ENCODE assay signal across 24 cellular contexts in the genomic region with DNA sequence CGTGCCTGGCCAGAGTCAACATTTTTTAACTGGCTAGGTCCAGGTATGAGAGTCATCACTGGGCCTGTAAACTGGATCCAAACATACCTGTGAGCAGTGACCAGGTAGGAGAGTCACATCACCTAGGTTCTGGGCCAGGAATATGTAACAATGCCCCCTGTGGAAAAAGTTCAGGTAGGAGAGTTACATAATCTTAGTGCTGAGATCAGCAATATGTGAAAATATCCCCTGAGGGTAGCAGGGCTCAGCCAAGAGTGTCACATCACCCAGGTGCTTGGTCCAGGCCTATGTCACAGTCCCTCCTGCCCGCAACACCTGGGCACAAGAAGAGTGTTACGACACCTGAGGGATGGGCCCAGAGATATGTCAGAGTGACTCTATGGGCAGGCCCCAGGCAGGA.
DNase-seq lines count a peak whose midpoint lies in the region; ATAC-seq, FAIRE-seq and TF ChIP-seq lines count a peak whose summit lies in the region.
"Had no signal": no experiment of that assay in that cellular context is flagged by ENCODE, and none has a peak within 500 bp of the region (broad histone marks: within the 10 kb centered on the region; RNA-seq: fewer than 3 reads in every experiment).

No MANE protein-coding gene starts in this region.

- H3K36me3 ChIP-seq in HepG2 (replicated peaks in 1 of 2; ENCODE audit: control insufficient read depth in 1 of 2, insufficient read depth in 2 of 2, low read length in 2 of 2): no peaks in the 10 kb centered on the region
- H3K36me3 ChIP-seq in right lobe of liver: no peaks in the 10 kb centered on the region
- no peaks in the 10 kb centered on the region for H3K36me3 ChIP-seq in HUES48 (ENCODE audit: control insufficient read depth, insufficient read depth, low read length)
- H3K36me3 ChIP-seq in esophagus squamous epithelium: no peaks in the 10 kb centered on the region
- no peaks in the 10 kb centered on the region for H3K36me3 ChIP-seq in CD4-positive, alpha-beta memory T cell (ENCODE audit: insufficient read depth, low read length)
- H3K36me3 ChIP-seq: BE2C, BLaER1 had no signal

- no peaks in the 10 kb centered on the region for H3K27me3 ChIP-seq in HepG2 (ENCODE audit: control insufficient read depth in 1 of 2, insufficient read depth in 2 of 2, low read length in 2 of 2)
- no peaks in the 10 kb centered on the region for H3K27me3 ChIP-seq in right lobe of liver
- H3K27me3 ChIP-seq in HUES48 (ENCODE audit: control insufficient read depth, insufficient read depth, low read length): no peaks in the 10 kb centered on the region
- H3K27me3 ChIP-seq in esophagus squamous epithelium: no peaks in the 10 kb centered on the region
- H3K27me3 ChIP-seq in CD4-positive, alpha-beta memory T cell (ENCODE audit: insufficient read depth, low read length): no peaks in the 10 kb centered on the region
- H3K27me3 ChIP-seq: BE2C, BLaER1 had no signal

- H3K4me1 Mint-ChIP-seq in CD4-positive, alpha-beta memory T cell: no peaks in the 10 kb centered on the region
- H3K4me1 Mint-ChIP-seq: CD14-positive monocyte; CD4-positive, CD25-positive, alpha-beta regulatory T cell had no signal

- in situ Hi-C loops in HepG2 (cut with HindIII; ENCODE audit: extremely low pct_ligation_motif_present, low pct_unique_long_range_greater_than_20kb): no loop called here

- no peaks in the 10 kb centered on the region for H3K79me2 ChIP-seq in HepG2 (ENCODE audit: insufficient read depth, low read length)

- H3K27me3 Mint-ChIP-seq in CD4-positive, alpha-beta memory T cell: no peaks in the 10 kb centered on the region
- H3K27me3 Mint-ChIP-seq: CD4-positive, CD25-positive, alpha-beta regulatory T cell had no signal

- TF ChIP-seq EP300 in HepG2 (IDR thresholded peaks at IDR 0.05; ENCODE audit: low read depth in 2 of 2, low read length in 2 of 2) (no peak), HepG2 (CRISPR knock-in tag; IDR thresholded peaks at IDR 0.05; ENCODE audit: borderline replicate concordance) (no peak)

- H3K9me3 Mint-ChIP-seq in CD4-positive, alpha-beta memory T cell: peaks cover 9 to 44% (median 26%) of the 10 kb centered on the region in 8 donors

- CTCF ChIA-PET in HepG2 (lab: Yijun Ruan, JAX; ENCODE audit: low intra/inter-chr PET ratio, low total read pairs): no interaction called here
- CTCF ChIA-PET in CD4-positive, alpha-beta memory T cell (lab: Charles Lee; ENCODE audit: partially characterized antibody): no interaction called here

- H3K9me3 ChIP-seq in HepG2 (ENCODE audit: low read length) (peaks cover 99% of the 10 kb centered on the region), right lobe of liver (no peaks in the 10 kb centered on the region), HUES48 (ENCODE audit: control insufficient read depth, insufficient read depth, low read length) (peaks cover 98% of the 10 kb centered on the region), esophagus squamous epithelium (no peaks in the 10 kb centered on the region)
- H3K9me3 ChIP-seq in CD4-positive, alpha-beta memory T cell (ENCODE audit: control insufficient read depth in 1 of 2, low read length in 2 of 2): peaks cover 0 to 16% of the 10 kb centered on the region in 2 donors
- H3K9me3 ChIP-seq: BLaER1, Caco-2 had no signal

- H3K9ac ChIP-seq in HepG2 (ENCODE audit: insufficient read depth, low read depth, low read length) (no peak overlapping the region), HUES48 (ENCODE audit: low read depth, low read length) (no peak overlapping the region)
- H3K9ac ChIP-seq: BLaER1 had no signal

- intact Hi-C loops in HepG2 (cut with micrococcal nuclease; ENCODE audit: unreplicated experiment): no loop called here
- intact Hi-C loops in right lobe of liver (cut with DNase I): no loop called here
- intact Hi-C loops in esophagus squamous epithelium (cut with DNase I): no loop called here
- intact Hi-C loops in CD4-positive, alpha-beta memory T cell (cut with micrococcal nuclease): no loop called here

- TF ChIP-seq RAD21 in HepG2 (CRISPR knock-in tag; IDR thresholded peaks at IDR 0.05): no peak

- no peak for FAIRE-seq in HepG2 (lab: Jason Lieb, UNC)
- FAIRE-seq: D721Med, G401.6, GM12891, GM19239 had no signal

- no peak overlapping the region for H3K4me2 ChIP-seq in HepG2 (ENCODE audit: low read depth, low read length)
- H3K4me2 ChIP-seq: BLaER1 had no signal

- 63% methylated on average over 3 of the region's 3 CpGs for WGBS in HepG2 (ENCODE audit: low lambda C conversion rate)
- WGBS in right lobe of liver (ENCODE audit: insufficient coverage, low coverage, low lambda C conversion rate, missing lambda C conversion rate): 70% methylated on average over 1 of the region's 3 CpGs
- WGBS in esophagus squamous epithelium, 2 donors: 79% methylated on average over 1 of the region's 3 CpGs; no CpG with 5 or more reads in 1 of the 2 donors

- H2AFZ ChIP-seq in HepG2 (ENCODE audit: low read length): no peak overlapping the region

- no peak overlapping the region for H3K27ac Mint-ChIP-seq in CD4-positive, alpha-beta memory T cell
- H3K27ac Mint-ChIP-seq: CD14-positive monocyte; CD4-positive, CD25-positive, alpha-beta regulatory T cell; CD8-positive, alpha-beta T cell had no signal

- no peak overlapping the region for H3K4me3 ChIP-seq in HepG2 (replicated peaks in 1 of 3; ENCODE audit: insufficient read depth in 1 of 3, low read depth in 2 of 3, low read length in 3 of 3)
- H3K4me3 ChIP-seq in right lobe of liver: no peak overlapping the region
- H3K4me3 ChIP-seq in HUES48 (ENCODE audit: low read depth, low read length): peak overlapping the region; percentile 17; the same call in 1 of the 2 replicates
- no peak overlapping the region for H3K4me3 ChIP-seq in esophagus squamous epithelium
- no peak overlapping the region for H3K4me3 ChIP-seq in CD4-positive, alpha-beta memory T cell (ENCODE audit: low read length in 2 of 2)
- H3K4me3 ChIP-seq: BLaER1 had no signal

- TF ChIP-seq POLR2A in HepG2 (IDR thresholded peaks at IDR 0.05; ENCODE audit: insufficient read depth in 1 of 2, low read depth in 2 of 2, low read length in 2 of 2) (no peak), right lobe of liver (IDR thresholded peaks at IDR 0.05) (no peak), esophagus squamous epithelium (IDR thresholded peaks at IDR 0.05) (no peak)

- ATAC-seq in HepG2: no peak
- no peak for ATAC-seq in right lobe of liver
- no peak for ATAC-seq in GM21367 (IDR thresholded peaks at IDR 0.05; ENCODE audit: unreplicated experiment)
- no peak for ATAC-seq in HG02884 (IDR thresholded peaks at IDR 0.05; ENCODE audit: unreplicated experiment)
- ATAC-seq: CD8-positive, alpha-beta T cell had no signal

- POLR2A ChIA-PET in HepG2 (lab: Yijun Ruan, JAX): no interaction called here
- POLR2A ChIA-PET in CD4-positive, alpha-beta memory T cell (lab: Charles Lee; ENCODE audit: partially characterized antibody): no interaction called here

- TF ChIP-seq CTCF in HepG2 (CRISPR knock-in tag; IDR thresholded peaks at IDR 0.05): no peak
- no peak for TF ChIP-seq CTCF in right lobe of liver (IDR thresholded peaks at IDR 0.05)
- no peak for TF ChIP-seq CTCF in esophagus squamous epithelium (IDR thresholded peaks at IDR 0.05)

- H3K36me3 Mint-ChIP-seq in CD4-positive, alpha-beta memory T cell: no peaks in the 10 kb centered on the region
- H3K36me3 Mint-ChIP-seq: CD14-positive monocyte; CD4-positive, CD25-positive, alpha-beta regulatory T cell; CD8-positive, alpha-beta T cell had no signal

- H3K27ac ChIP-seq in HepG2 (ENCODE audit: extremely low read length, insufficient read depth, low read length) (no peak overlapping the region), right lobe of liver (no peak overlapping the region), HUES48 (ENCODE audit: low read depth, low read length) (no peak overlapping the region), epithelial cell of prostate (peak overlapping the region; percentile 44), esophagus squamous epithelium (peak overlapping the region in 3 of 4 donors; percentile 27 to 74 (median 66))
- H3K27ac ChIP-seq in CD4-positive, alpha-beta memory T cell (ENCODE audit: low read depth, low read length): no peak overlapping the region
- H3K27ac ChIP-seq: 22Rv1, BLaER1 had no signal

- no TSS peak for BruUV-seq in HepG2 (replicated peaks; lab: Mats Ljungman, UMichigan)

- DNase-seq in HepG2 (ENCODE audit: low spot score) (no peak), right lobe of liver (no peak), epithelial cell of prostate (ENCODE audit: low read depth, low spot score) (no peak), esophagus squamous epithelium (lab: John Stamatoyannopoulos, UW) (no peak)
- no peak for DNase-seq in CD4-positive, alpha-beta memory T cell
- DNase-seq: ACHN; BE2C; C1 segment of cervical spinal cord; Caco-2; Calu3; CD4-positive, CD25-positive, alpha-beta regulatory T cell; CD8-positive, alpha-beta T cell; DMS79 treated with DMSO at 0.1 percent for 48 hours; GF-D8 had no signal

- no peak overlapping the region for H3K4me3 Mint-ChIP-seq in CD4-positive, alpha-beta memory T cell
- H3K4me3 Mint-ChIP-seq: CD14-positive monocyte; CD8-positive, alpha-beta T cell had no signal

- H3K4me1 ChIP-seq in HepG2 (ENCODE audit: insufficient read depth, low read length) (no peaks in the 10 kb centered on the region), right lobe of liver (no peaks in the 10 kb centered on the region), HUES48 (ENCODE audit: control insufficient read depth, insufficient read depth, low read length) (no peaks in the 10 kb centered on the region), esophagus squamous epithelium (peaks cover 0 to 22% (median 0%) of the 10 kb centered on the region in 3 donors)
- H3K4me1 ChIP-seq in CD4-positive, alpha-beta memory T cell (ENCODE audit: insufficient read depth, low read length): no peaks in the 10 kb centered on the region
- H3K4me1 ChIP-seq: BE2C, Caco-2 had no signal

- H4K20me1 ChIP-seq in HepG2 (ENCODE audit: insufficient read depth, low read length): no peaks in the 10 kb centered on the region
- H4K20me1 ChIP-seq: BLaER1 had no signal

TF ChIP-seq in HepG2, 621 proteins besides CTCF, POLR2A, EP300 and RAD21 (continues in another document):
- TF ChIP-seq, protein P1, sequence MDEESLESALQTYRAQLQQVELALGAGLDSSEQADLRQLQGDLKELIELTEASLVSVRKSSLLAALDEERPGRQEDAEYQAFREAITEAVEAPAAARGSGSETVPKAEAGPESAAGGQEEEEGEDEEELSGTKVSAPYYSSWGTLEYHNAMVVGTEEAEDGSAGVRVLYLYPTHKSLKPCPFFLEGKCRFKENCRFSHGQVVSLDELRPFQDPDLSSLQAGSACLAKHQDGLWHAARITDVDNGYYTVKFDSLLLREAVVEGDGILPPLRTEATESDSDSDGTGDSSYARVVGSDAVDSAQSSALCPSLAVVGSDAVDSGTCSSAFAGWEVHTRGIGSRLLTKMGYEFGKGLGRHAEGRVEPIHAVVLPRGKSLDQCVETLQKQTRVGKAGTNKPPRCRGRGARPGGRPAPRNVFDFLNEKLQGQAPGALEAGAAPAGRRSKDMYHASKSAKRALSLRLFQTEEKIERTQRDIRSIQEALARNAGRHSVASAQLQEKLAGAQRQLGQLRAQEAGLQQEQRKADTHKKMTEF (CRISPR knock-in tag; IDR thresholded peaks at IDR 0.05): no peak
- TF ChIP-seq CCDC6 (CRISPR knock-in tag; IDR thresholded peaks at IDR 0.05) (no peak), EEA1 (CRISPR knock-in tag; IDR thresholded peaks at IDR 0.05; ENCODE audit: borderline replicate concordance) (no peak)

Comparison
In these comparisons a context has a peak if more than half of its experiments do, and no peak if none do; other contexts are left out.
1. H3K27ac ChIP-seq: peak in epithelial cell of prostate (single experiment) and esophagus squamous epithelium (3 of 4); none in HepG2 (single experiment), right lobe of liver (0 of 3), HUES48 (single experiment) and CD4-positive, alpha-beta memory T cell (single experiment).